6 cellular contexts compared by ENCODE assay signal in the genomic region with DNA sequence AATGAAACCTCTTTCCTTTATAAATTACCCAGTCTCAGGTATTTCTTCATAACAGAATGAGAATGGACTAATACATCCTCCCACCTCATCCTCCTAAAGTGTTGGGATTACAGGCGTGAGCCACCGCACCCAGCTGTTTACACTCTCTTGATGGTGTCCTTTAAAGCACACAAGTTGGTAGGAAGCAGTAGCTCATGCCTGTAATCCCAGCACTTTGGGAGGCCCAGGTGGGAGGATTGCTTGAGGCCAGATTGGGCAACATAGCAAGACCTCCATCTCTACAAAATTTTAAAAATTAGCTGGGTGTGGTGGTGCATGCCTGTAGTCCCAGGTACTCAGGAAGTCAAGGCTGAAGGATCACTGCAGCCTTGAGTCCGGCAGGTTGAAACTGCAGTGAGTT. TPM values are rescaled to one million over a fixed set of nuclear protein-coding genes. Genes with fewer than 3 reads are reported as not detected.
"Had no signal": no experiment of that assay in that cellular context is flagged by ENCODE, and none has a peak within 500 bp of the region (broad histone marks: within the 10 kb centered on the region; RNA-seq: fewer than 3 reads in every experiment).

No MANE protein-coding gene starts in this region.

RNA-seq across cellular contexts. Expression of a gene that starts 23.3 kb away (rescaled TPM):
- total RNA-seq: OCI-LY7, PC-3, Peyer's patch, RPMI7951, SJSA1, SK-MEL-5 had no signal
